3 cellular contexts compared by ENCODE assay signal in genomic region chrX:77679145-77679544, GRCh38.
TF ChIP-seq lines count a peak whose summit lies in the region.

No MANE protein-coding gene starts in this region.

TF ChIP-seq in HepG2, 621 proteins besides CTCF, POLR2A, EP300 and RAD21:
- TF ChIP-seq ZNF746 (CRISPR knock-in tag; IDR thresholded peaks at IDR 0.05) = no peak
- TF ChIP-seq MAFK (conservative IDR thresholded peaks at IDR 0.05 in 1 of 2, IDR thresholded peaks at IDR 0.05 in 1 of 2; ENCODE audit: low read length in 2 of 2) = peak; percentile 63 to 72
- peak; percentile 75 for TF ChIP-seq MAFF (IDR thresholded peaks at IDR 0.05; ENCODE audit: low read depth, low read length)
- TF ChIP-seq PTBP1 (IDR thresholded peaks at IDR 0.05; ENCODE audit: low read depth, low read length, poor library complexity, severe bottlenecking) = no peak
TF ChIP-seq in HepG2: peak in this region for 2.

TF ChIP-seq in K562, 482 proteins besides CTCF, POLR2A, EP300 and RAD21:
- TF ChIP-seq ZZZ3 (IDR thresholded peaks at IDR 0.05) (no peak), MAFG (tag; conservative IDR thresholded peaks at IDR 0.05) (peak; percentile 39; the same call in 1 of the 2 replicates), C11orf30 (IDR thresholded peaks at IDR 0.05; ENCODE audit: low read depth) (peak; percentile 66), MAFF (IDR thresholded peaks at IDR 0.05; ENCODE audit: low read length) (peak; percentile 52; the same call in 1 of the 2 replicates), ZNF316 (IDR thresholded peaks at IDR 0.05) (peak; percentile 77)

TF ChIP-seq in H1, 55 proteins besides CTCF, POLR2A, EP300 and RAD21:
- peak; percentile 27; the same call in 1 of the 2 replicates for TF ChIP-seq MAFK (IDR thresholded peaks at IDR 0.05; ENCODE audit: low read depth, low read length)
- no peak for TF ChIP-seq KDM4A (IDR thresholded peaks at IDR 0.05; ENCODE audit: low read depth, low read length, severe bottlenecking)
TF ChIP-seq in H1: peak in this region for 1.
